ENCODE assay signal across 16 cellular contexts in genomic region chr5:134446938-134447337, GRCh38. TPM values are rescaled to one million over a fixed set of nuclear protein-coding genes. Genes with fewer than 3 reads are reported as not detected.
A peak's percentile ranks its signal among the peaks of the same experiment; 100 is the strongest.
DNase-seq lines count a peak whose midpoint lies in the region; ATAC-seq and TF ChIP-seq lines count a peak whose summit lies in the region.
"Had no signal": no experiment of that assay in that cellular context is flagged by ENCODE, and none has a peak within 500 bp of the region (broad histone marks: within the 10 kb centered on the region; RNA-seq: fewer than 3 reads in every experiment).

No MANE protein-coding gene starts in this region.

- no peak for TF ChIP-seq CTCF in HEK293 (tag by site-specific recombination; IDR thresholded peaks at IDR 0.05)

- no peaks in the 10 kb centered on the region for H3K9me3 Mint-ChIP-seq in immature natural killer cell
- H3K9me3 Mint-ChIP-seq: stimulated activated naive CD8-positive, alpha-beta T cell treated with anti-CD3 and anti-CD28 coated beads, Interleukin-15, Interleukin-2, amounts not matched to agents 100 ng/mL and 50 ng/mL, for 24 hours had no signal

- CTCF ChIA-PET in HEK293 (lab: Yijun Ruan, JAX) = interaction anchor here (0.7 kb wide), 1 partner anchor 421 kb away, joined by 3 read pairs; no protein-coding TSS in a partner anchor

- no peaks in the 10 kb centered on the region for H3K36me3 Mint-ChIP-seq in immature natural killer cell

- peak; percentile 58 for DNase-seq in NCI-H69 (lab: John Stamatoyannopoulos, UW)
- DNase-seq in NCI-H187 treated with DMSO at 0.1 percent for 48 hours (lab: John Stamatoyannopoulos, UW) = no peak
- DNase-seq in immature natural killer cell = no peak
- DNase-seq in activated T-cell treated with anti-CD3 and anti-CD28 coated beads, Interleukin-2, amount 50 U/mL, for 1 hour = no peak
- no peak for DNase-seq in Right ventricle myocardium inferior (ENCODE audit: missing footprints)
- DNase-seq: amniotic stem cell; dermis blood vessel endothelial cell; foreskin fibroblast; left cardiac atrium; OCI-M1; stimulated activated CD4-positive, alpha-beta T cell treated with anti-CD3 and anti-CD28 coated beads, Interleukin-2, amount 100 ng/mL, for 24 hours had no signal

- ATAC-seq in GM18505 (IDR thresholded peaks at IDR 0.05; ENCODE audit: unreplicated experiment) (peak; percentile 59), Right ventricle myocardium inferior (no peak)

- H3K4me1 Mint-ChIP-seq in immature natural killer cell = peaks cover 13 to 19% of the 10 kb centered on the region in 2 donors

- H3K27ac Mint-ChIP-seq in immature natural killer cell = no peak overlapping the region
- H3K27ac Mint-ChIP-seq: stimulated activated naive CD8-positive, alpha-beta T cell treated with anti-CD3 and anti-CD28 coated beads, Interleukin-15, Interleukin-2, amounts not matched to agents 100 ng/mL and 50 ng/mL, for 24 hours had no signal

- H3K27ac ChIP-seq in HEK293 (ENCODE audit: extremely low read depth, low read depth, low read length) = no peak overlapping the region
- peak overlapping the region; percentile 16 to 44 for H3K27ac ChIP-seq in mucosa of rectum (ENCODE audit: low read depth in 2 of 2, low read length in 2 of 2)
- H3K27ac ChIP-seq: C4-2B had no signal

- POLR2A ChIA-PET in HEK293 (lab: Yijun Ruan, JAX) = interaction anchor here (1.4 to 1.7 kb wide), 2 partner anchors 15 to 19 kb away, joined by 3 to 4 read pairs; no protein-coding TSS in a partner anchor

- H3K4me3 ChIP-seq in HEK293 (ENCODE audit: low read depth, low read length) (no peak overlapping the region), mucosa of rectum (ENCODE audit: low read length in 2 of 2) (peak overlapping the region in 1 of 2 donors; percentile 20)

- H3K36me3 ChIP-seq in HEK293 (ENCODE audit: control insufficient read depth in 2 of 2, insufficient read depth in 1 of 2, low read length in 2 of 2) (no peaks in the 10 kb centered on the region), mucosa of rectum (ENCODE audit: control insufficient read depth in 2 of 2, insufficient read depth in 2 of 2, low read length in 2 of 2) (no peaks in the 10 kb centered on the region)

- no peak overlapping the region for H3K9ac ChIP-seq in mucosa of rectum (ENCODE audit: low read depth in 1 of 2, low read length in 2 of 2)

- H3K27me3 Mint-ChIP-seq in immature natural killer cell (ENCODE audit: low read depth in 3 of 3) = peaks cover 0 to 6% (median 0%) of the 10 kb centered on the region in 3 donors
- H3K27me3 Mint-ChIP-seq: stimulated activated naive CD8-positive, alpha-beta T cell treated with anti-CD3 and anti-CD28 coated beads, Interleukin-15, Interleukin-2, amounts not matched to agents 100 ng/mL and 50 ng/mL, for 24 hours had no signal

- intact Hi-C loops in Right ventricle myocardium inferior (cut with DNase I) = no loop called here

- no peaks in the 10 kb centered on the region for H3K27me3 ChIP-seq in mucosa of rectum (ENCODE audit: control insufficient read depth in 2 of 2, insufficient read depth in 2 of 2, low read length in 2 of 2)

- no peak overlapping the region for H3K4me3 Mint-ChIP-seq in immature natural killer cell
- H3K4me3 Mint-ChIP-seq: stimulated activated naive CD8-positive, alpha-beta T cell treated with anti-CD3 and anti-CD28 coated beads, Interleukin-15, Interleukin-2, amounts not matched to agents 100 ng/mL and 50 ng/mL, for 24 hours had no signal

- no peaks in the 10 kb centered on the region for H3K9me3 ChIP-seq in HEK293 (ENCODE audit: control insufficient read depth, insufficient read depth, low read depth, low read length)
- H3K9me3 ChIP-seq in mucosa of rectum (ENCODE audit: control insufficient read depth in 2 of 2, low read length in 2 of 2) = no peaks in the 10 kb centered on the region

- no peak for TF ChIP-seq POLR2A in GM18505 (IDR thresholded peaks at IDR 0.05; ENCODE audit: borderline replicate concordance, extremely low read depth, insufficient read depth, insufficient read length)

- peaks cover 2% of the 10 kb centered on the region; the same call in 1 of the 2 replicates for H3K4me1 ChIP-seq in HEK293 (ENCODE audit: control insufficient read depth, insufficient read depth, low read length)
- H3K4me1 ChIP-seq in mucosa of rectum (ENCODE audit: control insufficient read depth in 2 of 2, insufficient read depth in 2 of 2, low read length in 2 of 2) = peaks cover 0 to 25% of the 10 kb centered on the region in 2 donors

TF ChIP-seq in HEK293, 187 proteins besides CTCF, POLR2A, EP300 and RAD21 (continues in another document):
- no peak for TF ChIP-seq KLF17 (tag by site-specific recombination; IDR thresholded peaks at IDR 0.05)
- TF ChIP-seq ZEB2 (tag by site-specific recombination; IDR thresholded peaks at IDR 0.05) = 0 out of 2 replicates have a peak, but pooled peaks have one; percentile 19
- 0 out of 2 replicates have a peak, but pooled peaks have one; percentile 23 for TF ChIP-seq PRDM10 (tag by site-specific recombination; IDR thresholded peaks at IDR 0.05)
- TF ChIP-seq KLF16 (tag by site-specific recombination; IDR thresholded peaks at IDR 0.05) = no peak
- peak; percentile 58; the same call in 1 of the 2 replicates for TF ChIP-seq ZNF629 (tag by site-specific recombination; IDR thresholded peaks at IDR 0.05)
- peak; percentile 18; the same call in 1 of the 2 replicates for TF ChIP-seq ZNF366 (tag by site-specific recombination; conservative IDR thresholded peaks at IDR 0.05)
- peak; percentile 36; the same call in 1 of the 2 replicates for TF ChIP-seq SP7 (tag by site-specific recombination; IDR thresholded peaks at IDR 0.05)
- 0 out of 2 replicates have a peak, but pooled peaks have one; percentile 32 for TF ChIP-seq ZBTB21 (tag by site-specific recombination; IDR thresholded peaks at IDR 0.05)
- peak; percentile 60; the same call in 1 of the 2 replicates for TF ChIP-seq ATF2 (tag by site-specific recombination; IDR thresholded peaks at IDR 0.05; ENCODE audit: low read depth)
- TF ChIP-seq ZNF488 (tag by site-specific recombination; IDR thresholded peaks at IDR 0.05) = no peak
- TF ChIP-seq ZNF768 (tag by site-specific recombination; IDR thresholded peaks at IDR 0.05) = no peak

RNA-seq across cellular contexts. Expression of gene CDKN2AIPNL, which starts 35.3 kb away (rescaled TPM):
- 10 to 100 TPM; 23.3 to 37.6 (median 30.0) TPM for polyA plus RNA-seq in immature natural killer cell
- total RNA-seq in Right ventricle myocardium inferior = 45.7 TPM
